Comparison of ENCODE assay signal across 1 cellular context in genomic region chr11:33294797-33295196, GRCh38.
TF ChIP-seq lines count a peak whose summit lies in the region.

No MANE protein-coding gene starts in this region.

TF ChIP-seq in K562, 482 proteins besides CTCF, POLR2A, EP300 and RAD21 (continued from another document):
- TF ChIP-seq BCLAF1 (IDR thresholded peaks at IDR 0.05; ENCODE audit: borderline replicate concordance in 1 of 2, control insufficient read depth in 1 of 2, low read depth in 2 of 2, low read length in 1 of 2) (no peak), NR2C1 (IDR thresholded peaks at IDR 0.05) (no peak), NR2C1 (tag; IDR thresholded peaks at IDR 0.05) (peak; percentile 83), HMG20B (CRISPR knock-in tag; IDR thresholded peaks at IDR 0.05) (no peak), ZKSCAN1 (IDR thresholded peaks at IDR 0.05; ENCODE audit: low read depth, low read length) (no peak), ETV1 (tag; conservative IDR thresholded peaks at IDR 0.05; ENCODE audit: low read depth) (0 out of 2 replicates have a peak, but pooled peaks have one; percentile 14), POLR2AphosphoS2 (IDR thresholded peaks at IDR 0.05; ENCODE audit: low read length) (no peak), TCFL5 (CRISPR knock-in tag; conservative IDR thresholded peaks at IDR 0.05) (no peak), SMAD3 (CRISPR knock-in tag; conservative IDR thresholded peaks at IDR 0.05) (peak; percentile 62; the same call in 1 of the 2 replicates), FOXM1 (IDR thresholded peaks at IDR 0.05; ENCODE audit: low read depth) (no peak), FOXM1 (CRISPR knock-in tag; IDR thresholded peaks at IDR 0.05; ENCODE audit: low read depth) (no peak), MTF1 (CRISPR knock-in tag; IDR thresholded peaks at IDR 0.05; ENCODE audit: borderline replicate concordance) (no peak), MNT (conservative IDR thresholded peaks at IDR 0.05) (no peak), GTF2A2 (tag; IDR thresholded peaks at IDR 0.05) (0 out of 2 replicates have a peak, but pooled peaks have one; percentile 42), ZNF23 (CRISPR knock-in tag; IDR thresholded peaks at IDR 0.05) (no peak), ZBED1 (IDR thresholded peaks at IDR 0.05) (no peak), ZBTB17 (CRISPR knock-in tag; IDR thresholded peaks at IDR 0.05) (0 out of 2 replicates have a peak, but pooled peaks have one; percentile 18), STAT6 (CRISPR knock-in tag; IDR thresholded peaks at IDR 0.05) (no peak), JUND (IDR thresholded peaks at IDR 0.05; ENCODE audit: borderline replicate concordance, low read depth, low read length) (no peak), JUND (tag; IDR thresholded peaks at IDR 0.05; ENCODE audit: borderline replicate concordance, low read depth, low read length) (peak; percentile 30; the same call in 1 of the 3 replicates), ZNF445 (CRISPR knock-in tag; IDR thresholded peaks at IDR 0.05; ENCODE audit: low read depth) (no peak), KDM2B (CRISPR knock-in tag; IDR thresholded peaks at IDR 0.05) (no peak), ZNF668 (CRISPR knock-in tag; IDR thresholded peaks at IDR 0.05) (peak; percentile 63; the same call in 1 of the 2 replicates), MEF2D (tag; conservative IDR thresholded peaks at IDR 0.05; ENCODE audit: low read depth) (peak; percentile 85; the same call in 1 of the 2 replicates), ASH1L (IDR thresholded peaks at IDR 0.05; ENCODE audit: borderline replicate concordance, low read depth, partially characterized antibody) (no peak), RNF2 (IDR thresholded peaks at IDR 0.05) (no peak), MECOM (CRISPR knock-in tag; IDR thresholded peaks at IDR 0.05) (peak; percentile 71; the same call in 1 of the 2 replicates), ZNF778 (CRISPR knock-in tag; IDR thresholded peaks at IDR 0.05) (no peak), PTTG1 (tag; IDR thresholded peaks at IDR 0.05; ENCODE audit: low read depth) (peak; percentile 90), RBM34 (IDR thresholded peaks at IDR 0.05; ENCODE audit: borderline replicate concordance, insufficient read depth, low read length) (no peak), ZFP91 (CRISPR knock-in tag; IDR thresholded peaks at IDR 0.05) (no peak), PTRF (tag; IDR thresholded peaks at IDR 0.05) (peak; percentile 84), TEAD1 (CRISPR knock-in tag; IDR thresholded peaks at IDR 0.05) (peak in 1 of 2 experiments; percentile 55; a peak in 1 of 4 replicates), ADNP (tag; IDR thresholded peaks at IDR 0.05) (no peak), XRCC4 (IDR thresholded peaks at IDR 0.05; ENCODE audit: extremely low read depth, insufficient read depth, insufficient read length) (no peak), TCF15 (CRISPR knock-in tag; IDR thresholded peaks at IDR 0.05) (no peak), DMBX1 (CRISPR knock-in tag; IDR thresholded peaks at IDR 0.05; ENCODE audit: borderline replicate concordance) (peak; percentile 81; the same call in 1 of the 2 replicates), CLOCK (CRISPR knock-in tag; IDR thresholded peaks at IDR 0.05; ENCODE audit: borderline replicate concordance) (no peak), RFX5 (IDR thresholded peaks at IDR 0.05; ENCODE audit: low read depth, low read length) (no peak), ZNF407 (IDR thresholded peaks at IDR 0.05; ENCODE audit: low read depth) (no peak), ZNF175 (CRISPR knock-in tag; IDR thresholded peaks at IDR 0.05; ENCODE audit: low read depth) (0 out of 2 replicates have a peak, but pooled peaks have one; percentile 37)
